In the genomic region with DNA sequence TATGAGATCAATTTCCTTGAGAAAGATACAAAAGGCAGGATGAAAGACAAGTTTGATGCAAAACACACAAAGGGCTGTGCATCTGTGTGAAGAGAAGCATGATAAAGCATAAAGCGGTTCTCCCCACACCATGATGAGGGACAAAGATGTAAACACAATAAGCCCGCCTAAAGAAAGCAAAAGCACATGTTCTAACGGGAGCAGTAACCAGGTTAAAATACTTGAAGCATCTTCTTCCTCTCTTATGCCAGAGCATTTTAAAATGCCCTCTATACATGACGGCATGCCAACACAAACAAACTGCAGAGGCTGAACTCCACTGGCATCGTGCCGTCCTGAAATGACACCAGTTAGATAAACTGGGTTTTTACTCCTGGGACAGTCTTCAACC, we compare ENCODE assay signal across 12 cellular contexts.
DNase-seq lines count a peak whose midpoint lies in the region; TF ChIP-seq lines count a peak whose summit lies in the region.
"Had no signal": no experiment of that assay in that cellular context is flagged by ENCODE, and none has a peak within 500 bp of the region (broad histone marks: within the 10 kb centered on the region; RNA-seq: fewer than 3 reads in every experiment).

No MANE protein-coding gene starts in this region.

- H3K9ac ChIP-seq in endodermal cell (ENCODE audit: extremely low read depth, low read length, poor library complexity, severe bottlenecking) (no peak overlapping the region), MM.1S (ENCODE audit: low read length) (no peak overlapping the region)

- no peak overlapping the region for H2AFZ ChIP-seq in MM.1S (ENCODE audit: low read length)

- peak overlapping the region; percentile 82 for H3K27ac ChIP-seq in endodermal cell (ENCODE audit: low read depth, low read length)
- H3K27ac ChIP-seq in MM.1S (ENCODE audit: low read length) = no peak overlapping the region
- H3K27ac ChIP-seq: colonic mucosa had no signal

- no peak overlapping the region for H3K4me3 Mint-ChIP-seq in endodermal cell

- H3K4me3 ChIP-seq in endodermal cell (ENCODE audit: low read length) (no peak overlapping the region), MM.1S (ENCODE audit: low read length) (no peak overlapping the region)
- H3K4me3 ChIP-seq: colonic mucosa had no signal

- H3K36me3 Mint-ChIP-seq in endodermal cell (ENCODE audit: low read depth) = peaks cover 12% of the 10 kb centered on the region

- DNase-seq in Ammon's horn (ENCODE audit: low spot score) = peak; percentile 50
- DNase-seq in NCI-H1092 treated with DMSO at 0.1 percent for 48 hours (lab: John Stamatoyannopoulos, UW) = peak; percentile 51
- DNase-seq in endodermal cell = no peak
- DNase-seq in mucosa of gallbladder (ENCODE audit: low spot score) = peak; percentile 36
- DNase-seq in DMS53 treated with DMSO at 0.1 percent for 48 hours (lab: John Stamatoyannopoulos, UW; ENCODE audit: unreplicated experiment) = no peak
- no peak for DNase-seq in NCI-H1436 (lab: John Stamatoyannopoulos, UW)
- no peak for DNase-seq in ecto neural progenitor cell (ENCODE audit: low spot score)
- no peak for DNase-seq in MM.1S
- DNase-seq: activated T-cell treated with anti-CD3 and anti-CD28 coated beads for 4 hours; colonic mucosa; NK-92 treated with Interleukin-12 subunit alpha and Interleukin-12 subunit beta, amount 100 ng/mL, for 24 hours; T-helper 9 cell had no signal

- WGBS in endodermal cell (ENCODE audit: insufficient coverage in 1 of 2, insufficient read length in 1 of 2), 2 experiments = 47 to 77% methylated on average over 6 of the region's 6 CpGs

- H3K9me3 ChIP-seq in endodermal cell (ENCODE audit: control insufficient read depth, low read length) = no peaks in the 10 kb centered on the region
- no peaks in the 10 kb centered on the region for H3K9me3 ChIP-seq in MM.1S (replicated peaks; ENCODE audit: insufficient read depth, low read length)
- H3K9me3 ChIP-seq: colonic mucosa had no signal

- H3K27me3 ChIP-seq in endodermal cell (ENCODE audit: control insufficient read depth, insufficient read depth, low read length, poor library complexity, severe bottlenecking) (no peaks in the 10 kb centered on the region), MM.1S (replicated peaks; ENCODE audit: insufficient read depth, low read length) (no peaks in the 10 kb centered on the region)
- H3K27me3 ChIP-seq: colonic mucosa had no signal

- no peaks in the 10 kb centered on the region for H4K20me1 ChIP-seq in MM.1S (ENCODE audit: insufficient read depth, low read length)

- no peaks in the 10 kb centered on the region for H3K9me3 Mint-ChIP-seq in endodermal cell

- peaks cover 80% of the 10 kb centered on the region for H3K4me1 Mint-ChIP-seq in endodermal cell

- peaks cover 54% of the 10 kb centered on the region for H3K36me3 ChIP-seq in endodermal cell (ENCODE audit: control insufficient read depth, insufficient read depth, low read length)
- no peaks in the 10 kb centered on the region for H3K36me3 ChIP-seq in MM.1S (replicated peaks; ENCODE audit: insufficient read depth, low read length)
- H3K36me3 ChIP-seq: colonic mucosa had no signal

- no peaks in the 10 kb centered on the region for H3K79me2 ChIP-seq in MM.1S (ENCODE audit: low read length)

- TF ChIP-seq CTCF in endodermal cell (conservative IDR thresholded peaks at IDR 0.05) (no peak), MM.1S (IDR thresholded peaks at IDR 0.05; ENCODE audit: low read length) (no peak)

- H3K4me1 ChIP-seq in endodermal cell (ENCODE audit: control insufficient read depth, insufficient read depth, low read length) (peaks cover 52% of the 10 kb centered on the region), MM.1S (ENCODE audit: low read length) (no peaks in the 10 kb centered on the region)
- H3K4me1 ChIP-seq: colonic mucosa had no signal

- H3K27ac Mint-ChIP-seq in endodermal cell = peak overlapping the region; percentile 56

- no peaks in the 10 kb centered on the region for H3F3A ChIP-seq in MM.1S (ENCODE audit: insufficient read depth, low read length)

- H3K9me2 ChIP-seq in MM.1S (replicated peaks; ENCODE audit: insufficient read depth, low read length) = no peaks in the 10 kb centered on the region

- no peak overlapping the region for H3K4me2 ChIP-seq in MM.1S (ENCODE audit: low read depth, low read length)

- no peaks in the 10 kb centered on the region for H3K27me3 Mint-ChIP-seq in endodermal cell (ENCODE audit: insufficient read depth)

Comparison
In these comparisons a context has a peak if more than half of its experiments do, and no peak if none do; other contexts are left out.
1. DNase-seq: peak in Ammon's horn (single experiment), NCI-H1092 treated with DMSO at 0.1 percent for 48 hours (single experiment) and mucosa of gallbladder (single experiment); none in endodermal cell (single experiment), DMS53 treated with DMSO at 0.1 percent for 48 hours (single experiment), NCI-H1436 (single experiment), ecto neural progenitor cell (single experiment) and MM.1S (single experiment).